8 cellular contexts compared by ENCODE assay signal in the genomic region with DNA sequence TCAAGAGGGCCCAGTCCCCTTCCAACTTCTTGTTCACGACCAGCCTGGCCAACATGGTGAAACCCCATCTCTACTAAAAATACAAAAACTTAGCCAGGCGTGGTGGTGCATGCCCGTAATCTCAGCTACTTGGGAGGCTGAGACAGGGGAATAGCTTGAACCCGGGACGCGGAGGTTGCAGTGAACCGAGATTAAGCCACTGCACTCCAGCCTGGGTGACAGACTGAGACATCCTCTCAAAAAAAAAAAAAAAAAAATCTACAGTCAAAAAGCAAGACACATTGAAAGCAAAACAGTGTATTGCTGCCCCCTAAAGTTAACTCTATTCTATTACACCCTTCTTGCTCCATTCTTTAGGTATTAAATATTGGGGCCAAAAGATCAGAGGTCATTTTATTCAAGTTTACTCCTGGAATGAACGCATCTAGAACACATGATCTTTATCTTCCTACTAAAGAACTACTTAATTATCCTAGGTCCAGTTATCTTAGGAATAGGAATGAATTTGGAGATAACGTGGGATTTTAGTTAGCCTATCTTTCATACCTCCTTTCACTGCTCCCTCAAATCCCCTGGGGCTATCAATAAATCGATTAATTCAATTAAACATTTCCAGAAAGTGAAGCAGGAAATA. TPM values are rescaled to one million over a fixed set of nuclear protein-coding genes. Genes with fewer than 3 reads are reported as not detected.
DNase-seq lines count a peak whose midpoint lies in the region; ATAC-seq and TF ChIP-seq lines count a peak whose summit lies in the region.

No MANE protein-coding gene starts in this region.

- DNase-seq in NCI-H187 treated with DMSO at 0.1 percent for 48 hours (lab: John Stamatoyannopoulos, UW) = peak; percentile 12
- DNase-seq in NCI-H187 (lab: John Stamatoyannopoulos, UW) = no peak
- peak; percentile 64 for DNase-seq in GM20000 (ENCODE audit: low spot score)
- peak; percentile 7 for DNase-seq in NCI-H1092 (lab: John Stamatoyannopoulos, UW)
- DNase-seq in activated B cell treated with CpG ODN at 0.5 μM for 24 hours = no peak
- DNase-seq in fibroblast of the aortic adventitia (ENCODE audit: low read depth) = peak; percentile 76
- peak; percentile 39 for DNase-seq in retina

- peak overlapping the region; percentile 98 for H3K4me3 Mint-ChIP-seq in activated B cell treated with CpG ODN at 0.5 μM for 24 hours

- POLR2A ChIA-PET in activated B cell treated with CpG ODN at 0.5 μM for 24 hours (lab: Charles Lee) = interaction anchor here (0.6 to 2.5 kb wide), 7 partner anchors 132 to 743 kb away, joined by 3 to 14 read pairs (median 4); a partner anchor contains a TSS

- H3K4me3 ChIP-seq in fibroblast of the aortic adventitia (ENCODE audit: low read depth, low read length) = peak overlapping the region; percentile 89

- ATAC-seq in activated B cell treated with CpG ODN at 0.5 μM for 24 hours (ENCODE audit: low read depth) = peak; percentile 11
- no peak for ATAC-seq in esophagus mucosa

- TF ChIP-seq CTCF in GM20000 (IDR thresholded peaks at IDR 0.05; ENCODE audit: extremely low read depth, missing control alignments) (peak; percentile 29), activated B cell treated with CpG ODN at 0.5 μM for 24 hours (IDR thresholded peaks at IDR 0.05) (no peak), fibroblast of the aortic adventitia (IDR thresholded peaks at IDR 0.05; ENCODE audit: insufficient read depth, low read length) (peak; percentile 66)

- peaks cover 50% of the 10 kb centered on the region for H3K4me1 Mint-ChIP-seq in activated B cell treated with CpG ODN at 0.5 μM for 24 hours

- peak overlapping the region; percentile 12 for H3K27ac Mint-ChIP-seq in activated B cell treated with CpG ODN at 0.5 μM for 24 hours

- H3K9me3 Mint-ChIP-seq in activated B cell treated with CpG ODN at 0.5 μM for 24 hours = no peaks in the 10 kb centered on the region

- H3K36me3 Mint-ChIP-seq in activated B cell treated with CpG ODN at 0.5 μM for 24 hours (ENCODE audit: low read depth) = peaks cover 47% of the 10 kb centered on the region

- intact Hi-C loops in activated B cell treated with CpG ODN at 0.5 μM for 24 hours (cut with micrococcal nuclease) = loop anchor here (1.0 to 2.0 kb wide), 4 partner anchors 8 to 740 kb away; no protein-coding TSS in a partner anchor

- H3K27me3 Mint-ChIP-seq in activated B cell treated with CpG ODN at 0.5 μM for 24 hours = no peaks in the 10 kb centered on the region

- CTCF ChIA-PET in activated B cell treated with CpG ODN at 0.5 μM for 24 hours (lab: Charles Lee) = interaction anchor here (0.7 to 2.7 kb wide), 7 partner anchors 7 to 529 kb away, joined by 3 to 15 read pairs (median 4); no protein-coding TSS in a partner anchor

RNA-seq across cellular contexts. Expression of a gene that starts 2.4 kb away (rescaled TPM):
- total RNA-seq in activated B cell treated with CpG ODN at 0.5 μM for 24 hours (54.8 and 73.9 TPM in 2 replicates), fibroblast of the aortic adventitia (ENCODE audit: low replicate concordance) (88.2 and 105 TPM in 2 replicates), esophagus mucosa (18.5 TPM)

RNA-seq across cellular contexts. Expression of a gene that starts 2.7 kb away (rescaled TPM):
- total RNA-seq in activated B cell treated with CpG ODN at 0.5 μM for 24 hours (41.5 and 43.2 TPM in 2 replicates), fibroblast of the aortic adventitia (ENCODE audit: low replicate concordance) (109 and 237 TPM in 2 replicates), esophagus mucosa (88.6 TPM)

RNA-seq across cellular contexts. Expression of a gene that starts 22.5 kb away (rescaled TPM):
- total RNA-seq in activated B cell treated with CpG ODN at 0.5 μM for 24 hours = not detected in 2 replicates
- 7.0 and 24.8 TPM in 2 replicates for total RNA-seq in fibroblast of the aortic adventitia (ENCODE audit: low replicate concordance)
- total RNA-seq in esophagus mucosa = 0.20 TPM

Comparison
In these comparisons a context has a peak if more than half of its experiments do, and no peak if none do; other contexts are left out.
1. DNase-seq: peak in NCI-H187 treated with DMSO at 0.1 percent for 48 hours (single experiment), GM20000 (single experiment), NCI-H1092 (single experiment), fibroblast of the aortic adventitia (single experiment) and retina (single experiment); none in NCI-H187 (0 of 2) and activated B cell treated with CpG ODN at 0.5 μM for 24 hours (single experiment).